1 cellular context compared by ENCODE assay signal in genomic region chr20:53282217-53282955, GRCh38.
TF ChIP-seq lines count a peak whose summit lies in the region.

No MANE protein-coding gene starts in this region.

TF ChIP-seq in HepG2, 621 proteins besides CTCF, POLR2A, EP300 and RAD21 (continued from another document):
- TF ChIP-seq MBNL3 (CRISPR knock-in tag; conservative IDR thresholded peaks at IDR 0.05), result no peak
- TF ChIP-seq MYPOP (CRISPR knock-in tag; IDR thresholded peaks at IDR 0.05), result no peak
- TF ChIP-seq RFX5 (IDR thresholded peaks at IDR 0.05; ENCODE audit: low read depth, low read length), result no peak
